1 cellular context compared by ENCODE assay signal in the genomic region with DNA sequence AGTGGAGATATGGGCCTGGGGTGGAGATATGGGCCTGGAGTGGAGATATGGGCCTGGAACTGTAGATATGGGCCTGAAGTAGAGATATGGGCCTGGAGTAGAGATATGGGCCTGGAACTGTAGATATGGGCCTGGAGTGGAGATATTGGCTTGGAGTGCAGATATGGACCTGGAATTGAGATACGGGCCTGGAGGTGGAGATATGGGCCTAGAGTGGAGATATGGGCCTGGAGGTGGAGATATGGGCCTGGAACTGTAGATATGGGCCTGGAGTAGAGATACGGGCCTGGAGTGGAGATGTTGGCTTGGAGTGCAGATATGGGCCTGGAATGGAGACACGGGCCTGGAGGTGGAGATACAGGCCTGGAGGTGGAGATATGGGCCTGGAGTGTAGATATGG.
TF ChIP-seq lines count a peak whose summit lies in the region.

No MANE protein-coding gene starts in this region.

TF ChIP-seq in K562, 482 proteins besides CTCF, POLR2A, EP300 and RAD21:
- TF ChIP-seq MYC (IDR thresholded peaks at IDR 0.05; ENCODE audit: low read depth, low read length): no peak
- TF ChIP-seq MYC (CRISPR knock-in tag; IDR thresholded peaks at IDR 0.05; ENCODE audit: borderline replicate concordance, low read depth): no peak
- TF ChIP-seq ARID1B (IDR thresholded peaks at IDR 0.05): peak; percentile 27; the same call in 1 of the 2 replicates
- peak in 1 of 2 experiments; percentile 37; a peak in 1 of 4 replicates for TF ChIP-seq TRIM24 (IDR thresholded peaks at IDR 0.05)
- TF ChIP-seq TCF7 (IDR thresholded peaks at IDR 0.05; ENCODE audit: borderline replicate concordance): no peak
- peak in 1 of 2 experiments; percentile 41 for TF ChIP-seq NCOA2 (IDR thresholded peaks at IDR 0.05; ENCODE audit: partially characterized antibody in 2 of 2)
- TF ChIP-seq TAL1 (IDR thresholded peaks at IDR 0.05): peak; percentile 65
- peak; percentile 49 for TF ChIP-seq CBFA2T2 (conservative IDR thresholded peaks at IDR 0.05)
- TF ChIP-seq CBFA2T3 (IDR thresholded peaks at IDR 0.05): peak; percentile 53
